26 cellular contexts compared by ENCODE assay signal in the genomic region with DNA sequence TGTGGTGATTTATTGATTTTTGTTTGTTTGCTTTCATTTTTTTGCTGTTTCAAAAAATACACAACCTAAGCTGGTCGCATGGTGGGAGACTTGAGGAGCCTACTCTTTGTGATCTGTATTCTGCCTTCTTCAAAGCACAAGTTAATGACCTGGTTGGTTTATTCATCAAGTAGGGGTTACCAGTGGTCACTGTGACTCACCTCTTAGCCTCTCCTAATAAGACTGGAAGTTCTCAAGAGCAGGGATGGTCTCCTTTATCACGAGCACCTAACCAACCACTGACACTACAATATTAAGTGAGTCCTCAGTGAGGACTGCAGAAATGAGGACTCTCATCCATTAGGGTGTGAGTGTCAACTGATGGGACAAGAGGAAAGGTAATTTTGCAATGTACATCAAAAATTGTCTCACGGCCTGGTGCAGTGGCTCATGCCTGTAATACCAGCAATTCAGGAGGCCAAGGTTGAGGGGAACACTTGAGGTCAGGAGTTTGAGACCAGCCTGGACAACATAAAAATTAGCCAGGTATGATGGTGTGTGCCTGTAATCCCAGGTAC. TPM values are rescaled to one million over a fixed set of nuclear protein-coding genes. Genes with fewer than 3 reads are reported as not detected.
DNase-seq lines count a peak whose midpoint lies in the region; ATAC-seq and TF ChIP-seq lines count a peak whose summit lies in the region.
"Had no signal": no experiment of that assay in that cellular context is flagged by ENCODE, and none has a peak within 500 bp of the region (broad histone marks: within the 10 kb centered on the region; RNA-seq: fewer than 3 reads in every experiment).

No MANE protein-coding gene starts in this region.

- intact Hi-C loops in Calu3 (cut with micrococcal nuclease; ENCODE audit: unreplicated experiment), result loop anchor here (5.0 kb wide), 1 partner anchor 49 kb away; no protein-coding TSS in a partner anchor

- ATAC-seq in HG03565 (IDR thresholded peaks at IDR 0.05; ENCODE audit: unreplicated experiment), result no peak
- ATAC-seq: GM23338; natural killer cell; stimulated activated naive CD8-positive, alpha-beta T cell treated with anti-CD3 and anti-CD28 coated beads, Interleukin-15, Interleukin-2, amounts not matched to agents 100 U/mL and 50 U/mL, for 24 hours had no signal

- H3K4me1 Mint-ChIP-seq in Calu3 (ENCODE audit: low read depth, unreplicated experiment), result peaks cover 43% of the 10 kb centered on the region

- H3K36me3 Mint-ChIP-seq in Calu3 (ENCODE audit: insufficient read depth, unreplicated experiment), result peaks cover 18% of the 10 kb centered on the region

- no peak for TF ChIP-seq CTCF in Calu3 (IDR thresholded peaks at IDR 0.05; ENCODE audit: unreplicated experiment)

- H3K27me3 Mint-ChIP-seq in Calu3 (ENCODE audit: unreplicated experiment), result no peaks in the 10 kb centered on the region
- H3K27me3 Mint-ChIP-seq: CD4-positive, alpha-beta memory T cell; central memory CD8-positive, alpha-beta T cell; IgD-negative memory B cell had no signal

- H3K4me3 Mint-ChIP-seq in Calu3 (ENCODE audit: low read depth, unreplicated experiment), result no peak overlapping the region
- H3K4me3 Mint-ChIP-seq: CD4-positive, alpha-beta memory T cell; central memory CD8-positive, alpha-beta T cell; GM23338; IgD-negative memory B cell; natural killer cell had no signal

- CTCF ChIA-PET in Calu3 (lab: Charles Lee), result interaction anchor here (0.6 kb wide), 1 partner anchor 434 kb away, joined by 6 read pairs; no protein-coding TSS in a partner anchor

- peaks cover 4% of the 10 kb centered on the region for H3K9me3 Mint-ChIP-seq in Calu3 (ENCODE audit: low read depth, unreplicated experiment)

- no peak overlapping the region for H3K27ac Mint-ChIP-seq in Calu3 (ENCODE audit: unreplicated experiment)
- H3K27ac Mint-ChIP-seq: CD4-positive, alpha-beta memory T cell; GM23338; IgD-negative memory B cell; natural killer cell had no signal

- no TSS peak for BruUV-seq in Calu3 (replicated peaks; lab: Mats Ljungman, UMichigan)

- DNase-seq in Calu3 (peak; percentile 13), LHCN-M2 (ENCODE audit: low read depth) (peak; percentile 74), astrocyte of the hippocampus (ENCODE audit: low read depth, low spot score) (peak; percentile 10), kidney glomerular epithelial cell (lab: John Stamatoyannopoulos, UW) (peak; percentile 51), NCI-H524 (lab: John Stamatoyannopoulos, UW) (no peak), HuH-7.5 (ENCODE audit: low spot score) (no peak)
- no peak for DNase-seq in stimulated activated CD8-positive, alpha-beta memory T cell treated with anti-CD3 and anti-CD28 coated beads, Interleukin-4, amount 100 ng/mL, for 48 hours
- DNase-seq: activated CD4-positive, alpha-beta T cell treated with anti-CD3 and anti-CD28 coated beads, Interleukin-2, amount 50 U/mL, for 1 hour; activated CD8-positive, alpha-beta memory T cell treated with anti-CD3 and anti-CD28 coated beads, Interleukin-2, amount 50 U/mL, for 48 hours; activated gamma-delta T cell treated with Interleukin-2 at 50 U/mL for 16 hours; amniotic stem cell; CD4-positive, alpha-beta memory T cell; effector CD8-positive, alpha-beta T cell; hippocampal formation; MV-4-11; natural killer cell; NCI-H2081; NCI-H526; SHP77; stimulated activated CD4-positive, alpha-beta T cell treated with anti-CD3 and anti-CD28 coated beads, Interleukin-2, amount 100 ng/mL, for 24 hours; stimulated activated naive CD8-positive, alpha-beta T cell treated with anti-CD3 and anti-CD28 coated beads, Interleukin-15, Interleukin-2, amounts not matched to agents 100 U/mL and 50 U/mL, for 24 hours; T-helper 1 cell had no signal

RNA-seq across cellular contexts. Expression of gene MTMR12, which starts 13.6 kb away (rescaled TPM):
- total RNA-seq in Calu3 (2022) (32.9 and 42.7 TPM in 2 replicates), LHCN-M2 (2014; rRNA removed) (9.7 and 17.1 TPM in 2 replicates)
- polyA plus RNA-seq in LHCN-M2 (2012), result 6.9 TPM

Comparison
In these comparisons a context has a peak if more than half of its experiments do, and no peak if none do; other contexts are left out.
1. DNase-seq: peak in Calu3 (single experiment), LHCN-M2 (single experiment), astrocyte of the hippocampus (single experiment) and kidney glomerular epithelial cell (single experiment); none in NCI-H524 (0 of 2), HuH-7.5 (single experiment) and stimulated activated CD8-positive, alpha-beta memory T cell treated with anti-CD3 and anti-CD28 coated beads, Interleukin-4, amount 100 ng/mL, for 48 hours (single experiment).